8 cellular contexts compared by ENCODE assay signal in genomic region chr3:8954938-8955763, GRCh38. TPM values are rescaled to one million over a fixed set of nuclear protein-coding genes. Genes with fewer than 3 reads are reported as not detected.
A peak's percentile ranks its signal among the peaks of the same experiment; 100 is the strongest.
DNase-seq lines count a peak whose midpoint lies in the region; ATAC-seq, FAIRE-seq and TF ChIP-seq lines count a peak whose summit lies in the region.

No MANE protein-coding gene starts in this region.

- FAIRE-seq in HepG2 (lab: Jason Lieb, UNC) = no peak

- H3K36me3 ChIP-seq in endodermal cell (ENCODE audit: control insufficient read depth, insufficient read depth, low read length) (peaks cover 33% of the 10 kb centered on the region), HepG2 (replicated peaks in 1 of 2; ENCODE audit: control insufficient read depth in 1 of 2, insufficient read depth in 2 of 2, low read length in 2 of 2) (peaks cover 0 to 27% of the 10 kb centered on the region in 2 experiments; a peak in 3 of 5 replicates), sigmoid colon (peaks cover 0 to 18% (median 0%) of the 10 kb centered on the region in 4 donors)

- H3K36me3 Mint-ChIP-seq in endodermal cell (ENCODE audit: low read depth) = peaks cover 11% of the 10 kb centered on the region

- ATAC-seq in GM19463 (IDR thresholded peaks at IDR 0.05; ENCODE audit: unreplicated experiment) (peak; percentile 92), HG03378 (IDR thresholded peaks at IDR 0.05; ENCODE audit: unreplicated experiment) (peak; percentile 91), HepG2 (no peak; the same call in 2 of the 3 replicates)

- H3K27me3 ChIP-seq in endodermal cell (ENCODE audit: control insufficient read depth, insufficient read depth, low read length, poor library complexity, severe bottlenecking) (no peaks in the 10 kb centered on the region), HepG2 (ENCODE audit: control insufficient read depth in 1 of 2, insufficient read depth in 2 of 2, low read length in 2 of 2) (no peaks in the 10 kb centered on the region), sigmoid colon (no peaks in the 10 kb centered on the region)

- no peak for TF ChIP-seq EP300 in HepG2 (IDR thresholded peaks at IDR 0.05; ENCODE audit: low read depth in 2 of 2, low read length in 2 of 2)
- no peak for TF ChIP-seq EP300 in HepG2 (CRISPR knock-in tag; IDR thresholded peaks at IDR 0.05; ENCODE audit: borderline replicate concordance)
- TF ChIP-seq EP300 in sigmoid colon (IDR thresholded peaks at IDR 0.05) = no peak

- POLR2A ChIA-PET in HepG2 (lab: Yijun Ruan, JAX) = no interaction called here

- H3K9ac ChIP-seq in endodermal cell (ENCODE audit: extremely low read depth, low read length, poor library complexity, severe bottlenecking) (no peak overlapping the region), HepG2 (ENCODE audit: insufficient read depth, low read depth, low read length) (no peak overlapping the region)

- peaks cover 35% of the 10 kb centered on the region for H3K79me2 ChIP-seq in HepG2 (ENCODE audit: insufficient read depth, low read length)

- peak; percentile 25 for DNase-seq in AG09309 (ENCODE audit: low read depth)
- DNase-seq in endodermal cell = no peak
- no peak for DNase-seq in NCI-H774 (lab: John Stamatoyannopoulos, UW)
- no peak for DNase-seq in stimulated activated CD4-positive, alpha-beta T cell treated with anti-CD3 and anti-CD28 coated beads, Interleukin-12 subunit alpha, Interleukin-12 subunit beta, amount 100 ng/mL, for 4 hours
- DNase-seq in HepG2 (ENCODE audit: low spot score) = no peak
- DNase-seq in sigmoid colon = no peak

- no TSS peak for BruUV-seq in HepG2 (replicated peaks; lab: Mats Ljungman, UMichigan)

- 93 to 97% methylated on average over 3 to 4 of the region's 4 CpGs for WGBS in endodermal cell (ENCODE audit: insufficient coverage in 1 of 2, insufficient read length in 1 of 2), 2 experiments
- whole genome bisulfite sequencing in HepG2 (ENCODE audit: low lambda C conversion rate) = 96% methylated on average over 4 of the region's 4 CpGs
- 83 to 90% methylated on average over 4 of the region's 4 CpGs for whole genome bisulfite sequencing in sigmoid colon, 2 donors

- peaks cover 5% of the 10 kb centered on the region for H3K4me1 Mint-ChIP-seq in endodermal cell

- no peak overlapping the region for H3K27ac Mint-ChIP-seq in endodermal cell

- H3K27ac ChIP-seq in endodermal cell (ENCODE audit: low read depth, low read length) (no peak overlapping the region), HepG2 (ENCODE audit: extremely low read length, insufficient read depth, low read length) (no peak overlapping the region), sigmoid colon (no peak overlapping the region)

- no peaks in the 10 kb centered on the region for H3K9me3 Mint-ChIP-seq in endodermal cell

- TF ChIP-seq POLR2A in HepG2 (IDR thresholded peaks at IDR 0.05; ENCODE audit: insufficient read depth in 1 of 2, low read depth in 2 of 2, low read length in 2 of 2) = no peak
- no peak for TF ChIP-seq POLR2A in sigmoid colon (IDR thresholded peaks at IDR 0.05)

- no peak overlapping the region for H3K4me3 ChIP-seq in AG09309 (ENCODE audit: control insufficient read depth, low read depth, low read length)
- H3K4me3 ChIP-seq in endodermal cell (ENCODE audit: low read length) = no peak overlapping the region
- H3K4me3 ChIP-seq in HepG2 (replicated peaks in 1 of 3; ENCODE audit: insufficient read depth in 1 of 3, low read depth in 2 of 3, low read length in 3 of 3) = no peak overlapping the region
- no peak overlapping the region for H3K4me3 ChIP-seq in sigmoid colon

- TF ChIP-seq CTCF in AG09309 (IDR thresholded peaks at IDR 0.05; ENCODE audit: control insufficient read depth, insufficient read depth, low read depth, low read length, missing control alignments) = no peak
- peak; percentile 41 for TF ChIP-seq CTCF in endodermal cell (conservative IDR thresholded peaks at IDR 0.05)
- no peak for TF ChIP-seq CTCF in HepG2 (CRISPR knock-in tag; IDR thresholded peaks at IDR 0.05)
- TF ChIP-seq CTCF in sigmoid colon (IDR thresholded peaks at IDR 0.05) = no peak

- no peak overlapping the region for H3K4me2 ChIP-seq in HepG2 (ENCODE audit: low read depth, low read length)

- CTCF ChIA-PET in HepG2 (lab: Yijun Ruan, JAX; ENCODE audit: low intra/inter-chr PET ratio, low total read pairs) = no interaction called here

- no peaks in the 10 kb centered on the region for H3K4me1 ChIP-seq in endodermal cell (ENCODE audit: control insufficient read depth, insufficient read depth, low read length)
- H3K4me1 ChIP-seq in HepG2 (ENCODE audit: insufficient read depth, low read length) = peaks cover 20% of the 10 kb centered on the region
- no peaks in the 10 kb centered on the region for H3K4me1 ChIP-seq in sigmoid colon

- H2AFZ ChIP-seq in HepG2 (ENCODE audit: low read length) = no peak overlapping the region

- in situ Hi-C loops in HepG2 (cut with HindIII; ENCODE audit: extremely low pct_ligation_motif_present, low pct_unique_long_range_greater_than_20kb) = no loop called here

- no peaks in the 10 kb centered on the region for H3K27me3 Mint-ChIP-seq in endodermal cell (ENCODE audit: insufficient read depth)

- no peak overlapping the region for H3K4me3 Mint-ChIP-seq in endodermal cell

- no peaks in the 10 kb centered on the region for H4K20me1 ChIP-seq in HepG2 (ENCODE audit: insufficient read depth, low read length)

- intact Hi-C loops in HepG2 (cut with micrococcal nuclease; ENCODE audit: unreplicated experiment) (no loop called here), sigmoid colon (cut with DNase I) (no loop called here)

- H3K9me3 ChIP-seq in endodermal cell (ENCODE audit: control insufficient read depth, low read length) (no peaks in the 10 kb centered on the region), HepG2 (ENCODE audit: low read length) (no peaks in the 10 kb centered on the region), sigmoid colon (no peaks in the 10 kb centered on the region)

- TF ChIP-seq RAD21 in HepG2 (CRISPR knock-in tag; IDR thresholded peaks at IDR 0.05) = no peak

TF ChIP-seq in HepG2, 621 proteins besides CTCF, POLR2A, EP300 and RAD21:
- TF ChIP-seq EEA1 (CRISPR knock-in tag; IDR thresholded peaks at IDR 0.05; ENCODE audit: borderline replicate concordance) (no peak), ZNF510 (CRISPR knock-in tag; IDR thresholded peaks at IDR 0.05; ENCODE audit: low read depth) (no peak), ZNF747 (CRISPR knock-in tag; IDR thresholded peaks at IDR 0.05; ENCODE audit: borderline replicate concordance) (no peak), ZNF292 (CRISPR knock-in tag; IDR thresholded peaks at IDR 0.05; ENCODE audit: borderline replicate concordance, low read depth) (no peak), ETS1 (CRISPR knock-in tag; IDR thresholded peaks at IDR 0.05) (no peak), ZFYVE20 (CRISPR knock-in tag; IDR thresholded peaks at IDR 0.05; ENCODE audit: borderline replicate concordance, low read depth) (no peak), ZNF598 (CRISPR knock-in tag; IDR thresholded peaks at IDR 0.05; ENCODE audit: borderline replicate concordance) (no peak), SOX5 (CRISPR knock-in tag; IDR thresholded peaks at IDR 0.05; ENCODE audit: borderline replicate concordance) (no peak)

RNA-seq across cellular contexts. Expression of gene RAD18, which starts 8.1 kb away (rescaled TPM):
- 10 to 100 TPM; 18.2 to 20.8 TPM for total RNA-seq in endodermal cell
- polyA plus RNA-seq in endodermal cell (2013, experiment 1 of 2) = 19.1 TPM
- polyA plus RNA-seq in endodermal cell (2013, experiment 2 of 2) = 17.8 TPM
- 20.7 and 26.5 TPM in 2 replicates for total RNA-seq in HepG2 (2016; rRNA removed; fragmentation: Illumina TruSeq; extraction: Trizol)
- 18.0 and 20.8 TPM in 2 replicates for total RNA-seq in HepG2 (2016; cell fraction: cytosol; rRNA removed; fragmentation: Illumina TruSeq; extraction: Trizol; ENCODE audit: low read depth)
- total RNA-seq in HepG2 (2016; cell fraction: insoluble cytoplasmic fraction; rRNA removed; fragmentation: Illumina TruSeq; extraction: Trizol) = 18.8 and 31.8 TPM in 2 replicates
- total RNA-seq in HepG2 (2016; cell fraction: membrane; rRNA removed; fragmentation: Illumina TruSeq; extraction: Trizol) = 10.2 and 13.1 TPM in 2 replicates
- 40.2 and 44.1 TPM in 2 replicates for total RNA-seq in HepG2 (2016; cell fraction: nucleus; rRNA removed; fragmentation: Illumina TruSeq; extraction: Trizol)
- 3.0 and 5.9 TPM in 2 replicates for polyA plus RNA-seq in HepG2 (2011; rRNA removed)
- 2.4 and 3.3 TPM in 2 replicates for polyA plus RNA-seq in HepG2 (2011; cell fraction: cytosol; rRNA removed)
- 6.9 and 7.4 TPM in 2 replicates for polyA plus RNA-seq in HepG2 (2011; cell fraction: nucleus; rRNA removed)
- polyA plus RNA-seq in HepG2 (2012) = 2.4 and 5.5 TPM in 2 replicates
- polyA plus RNA-seq in HepG2 (2016; cell fraction: cytosol; fragmentation: Illumina TruSeq; extraction: Trizol; ENCODE audit: low read depth) = 1.1 and 1.3 TPM in 2 replicates
- 18.1 and 20.3 TPM in 2 replicates for polyA plus RNA-seq in HepG2 (2016; cell fraction: insoluble cytoplasmic fraction; fragmentation: Illumina TruSeq; extraction: Trizol; ENCODE audit: low read depth)
- 2.3 and 3.2 TPM in 2 replicates for polyA plus RNA-seq in HepG2 (2016; cell fraction: membrane; fragmentation: Illumina TruSeq; extraction: Trizol; ENCODE audit: low read depth)
- polyA plus RNA-seq in HepG2 (2016; cell fraction: nucleus; fragmentation: Illumina TruSeq; extraction: Trizol; ENCODE audit: insufficient read depth, low read depth) = 17.9 and 19.5 TPM in 2 replicates
- 4.5 and 16.4 TPM in 2 replicates for polyA minus RNA-seq in HepG2 (2011; rRNA and poly(A)+ RNA removed; ENCODE audit: low replicate concordance)
- 4.0 and 5.3 TPM in 2 replicates for polyA minus RNA-seq in HepG2 (2011; cell fraction: cytosol; rRNA and poly(A)+ RNA removed)
- polyA minus RNA-seq in HepG2 (2011; cell fraction: nucleus; rRNA and poly(A)+ RNA removed) = 18.5 and 34.0 TPM in 2 replicates
- 10 to 100 TPM in 1 of 4 donors, 1 to 10 TPM in 3; 6.4 to 25.8 (median 8.2) TPM for total RNA-seq in sigmoid colon
- polyA plus RNA-seq in sigmoid colon = 1 to 10 TPM; 3.5 to 5.8 (median 4.8) TPM
